ENCODE assay signal across 9 cellular contexts in the genomic region with DNA sequence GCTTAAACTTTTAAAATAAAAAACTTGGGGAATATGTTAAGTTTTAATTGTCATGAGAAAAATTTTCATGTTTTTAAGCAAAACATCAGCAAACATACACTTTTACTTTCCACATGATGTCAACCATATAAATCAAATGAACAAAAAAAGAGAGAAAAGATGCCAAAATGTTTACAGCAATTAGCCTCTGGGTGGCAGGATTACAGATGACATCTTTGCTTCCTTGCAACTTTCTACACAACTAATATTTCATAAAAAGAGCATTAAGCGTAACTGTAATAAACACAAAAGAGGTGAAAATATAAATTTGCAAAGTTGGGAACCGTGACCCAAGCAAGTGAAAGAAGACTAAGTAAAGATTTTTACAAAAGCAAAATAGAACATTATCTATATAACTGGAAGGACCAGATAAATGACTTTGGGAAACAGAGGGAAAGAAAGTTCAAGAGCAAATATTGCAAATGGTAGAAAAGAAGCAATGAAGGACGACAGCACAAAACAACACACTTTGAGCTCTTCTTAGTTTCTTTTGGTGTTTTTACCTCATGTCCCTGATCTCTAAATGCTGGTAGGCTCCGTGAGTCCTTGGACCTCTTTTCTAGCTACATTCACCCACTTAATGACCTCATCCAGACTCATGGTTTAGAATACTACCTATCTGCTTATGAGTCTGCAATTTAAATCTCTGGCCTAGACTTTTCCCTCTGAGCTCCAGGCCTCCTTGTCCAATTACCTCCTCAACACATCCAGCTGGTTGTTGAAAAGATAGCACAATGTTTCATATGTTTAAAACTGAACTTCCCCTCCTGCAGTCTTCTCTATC. TPM values are rescaled to one million over a fixed set of nuclear protein-coding genes. Genes with fewer than 3 reads are reported as not detected.
DNase-seq lines count a peak whose midpoint lies in the region; ATAC-seq and TF ChIP-seq lines count a peak whose summit lies in the region.
"Had no signal": no experiment of that assay in that cellular context is flagged by ENCODE, and none has a peak within 500 bp of the region (broad histone marks: within the 10 kb centered on the region; RNA-seq: fewer than 3 reads in every experiment).

No MANE protein-coding gene starts in this region.

- H3K36me3 Mint-ChIP-seq in stimulated activated memory B cell treated with anti-CD40 and anti-IgM and Interleukin-4, amounts not matched to agents 10 μg/mL and 1 μg/mL and 100 μg/mL, for 72 hours, result peaks cover 60% of the 10 kb centered on the region

- no peak overlapping the region for H3K27ac ChIP-seq in smooth muscle cell (ENCODE audit: low read depth)

- no peak overlapping the region for H3K4me3 ChIP-seq in smooth muscle cell

- H3K4me3 Mint-ChIP-seq in stimulated activated memory B cell treated with anti-CD40 and anti-IgM and Interleukin-4, amounts not matched to agents 10 μg/mL and 1 μg/mL and 100 μg/mL, for 72 hours, result no peak overlapping the region

- H3K9me3 Mint-ChIP-seq in stimulated activated memory B cell treated with anti-CD40 and anti-IgM and Interleukin-4, amounts not matched to agents 10 μg/mL and 1 μg/mL and 100 μg/mL, for 72 hours, result no peaks in the 10 kb centered on the region

- no peak overlapping the region for H2AFZ ChIP-seq in smooth muscle cell (ENCODE audit: low read depth)

- no peak overlapping the region for H3K27ac Mint-ChIP-seq in stimulated activated memory B cell treated with anti-CD40 and anti-IgM and Interleukin-4, amounts not matched to agents 10 μg/mL and 1 μg/mL and 100 μg/mL, for 72 hours

- no peak for ATAC-seq in HG03139 (IDR thresholded peaks at IDR 0.05; ENCODE audit: unreplicated experiment)
- no peak for ATAC-seq in stimulated activated memory B cell treated with anti-CD40 and anti-IgM and Interleukin-4, amounts not matched to agents 10 μg/mL and 1 μg/mL and 100 μg/mL, for 72 hours

- H3K36me3 ChIP-seq in smooth muscle cell (ENCODE audit: low read depth), result peaks cover 19% of the 10 kb centered on the region

- WGBS in smooth muscle cell (ENCODE audit: low lambda C conversion rate), result 87% methylated on average over 4 of the region's 4 CpGs

- H3K9me3 ChIP-seq in smooth muscle cell (replicated peaks; ENCODE audit: low read depth), result no peaks in the 10 kb centered on the region

- H3K79me2 ChIP-seq in smooth muscle cell (ENCODE audit: low read depth), result peaks cover 51% of the 10 kb centered on the region

- no peaks in the 10 kb centered on the region for H3K27me3 ChIP-seq in smooth muscle cell (ENCODE audit: low read depth)

- DNase-seq in NOMO-1 treated with DMSO at 0.1 percent for 48 hours (lab: John Stamatoyannopoulos, UW; ENCODE audit: unreplicated experiment) (peak; percentile 12), NOMO-1 (lab: John Stamatoyannopoulos, UW; ENCODE audit: unreplicated experiment in 2 of 2) (no peak), NCI-H460 (ENCODE audit: extremely low read depth, low read depth) (peak; percentile 6), erythroblast (lab: John Stamatoyannopoulos, UW) (peak; percentile 32 to 61), smooth muscle cell (lab: John Stamatoyannopoulos, UW; ENCODE audit: unreplicated experiment) (no peak)
- DNase-seq in activated T-cell treated with anti-CD3 and anti-CD28 coated beads, Interleukin-2, amount 50 U/mL, for 48 hours, result no peak
- DNase-seq: Calu3 had no signal

- H3K4me2 ChIP-seq in smooth muscle cell, result no peak overlapping the region

- peaks cover 9% of the 10 kb centered on the region for H3K4me1 Mint-ChIP-seq in stimulated activated memory B cell treated with anti-CD40 and anti-IgM and Interleukin-4, amounts not matched to agents 10 μg/mL and 1 μg/mL and 100 μg/mL, for 72 hours

- H3K4me1 ChIP-seq in smooth muscle cell (ENCODE audit: low read depth), result no peaks in the 10 kb centered on the region

- no peaks in the 10 kb centered on the region for H3K27me3 Mint-ChIP-seq in stimulated activated memory B cell treated with anti-CD40 and anti-IgM and Interleukin-4, amounts not matched to agents 10 μg/mL and 1 μg/mL and 100 μg/mL, for 72 hours

- no peak for TF ChIP-seq POLR2A in erythroblast (IDR thresholded peaks at IDR 0.05; ENCODE audit: low read length)

- peak; percentile 15 for TF ChIP-seq CTCF in smooth muscle cell (IDR thresholded peaks at IDR 0.05; ENCODE audit: borderline replicate concordance, insufficient read depth, poor library complexity, severe bottlenecking)

- peaks cover 93% of the 10 kb centered on the region for H4K20me1 ChIP-seq in smooth muscle cell (ENCODE audit: low read depth)

- H3K9ac ChIP-seq in smooth muscle cell (ENCODE audit: low read depth), result no peak overlapping the region

- no peaks in the 10 kb centered on the region for H3F3A ChIP-seq in smooth muscle cell (ENCODE audit: low read depth)

RNA-seq across cellular contexts. Expression of a gene that starts 9.4 kb away (rescaled TPM):
- total RNA-seq in NCI-H460 (2014; rRNA removed; shearing (Covaris generic)), result 22.1 and 23.3 TPM in 2 replicates
- polyA plus RNA-seq in NCI-H460 (2014; cell fraction: nucleus; rRNA removed), result 26.0 and 53.1 TPM in 2 replicates
- 41.5 and 52.0 TPM in 2 replicates for total RNA-seq in smooth muscle cell
- 19.9 and 24.1 TPM in 2 replicates for polyA plus RNA-seq in smooth muscle cell

RNA-seq across cellular contexts. Expression of a gene that starts 33.9 kb away (rescaled TPM):
- total RNA-seq in NCI-H460 (2014; rRNA removed; shearing (Covaris generic)), result 7.7 and 7.8 TPM in 2 replicates
- 2.0 and 3.4 TPM in 2 replicates for polyA plus RNA-seq in NCI-H460 (2014; cell fraction: nucleus; rRNA removed)
- total RNA-seq in smooth muscle cell, result 25.9 and 27.1 TPM in 2 replicates
- 14.6 and 15.7 TPM in 2 replicates for polyA plus RNA-seq in smooth muscle cell

Comparison
In these comparisons a context has a peak if more than half of its experiments do, and no peak if none do; other contexts are left out.
1. DNase-seq: peak in NOMO-1 treated with DMSO at 0.1 percent for 48 hours (single experiment), NCI-H460 (single experiment) and erythroblast (2 of 2); none in NOMO-1 (0 of 2), smooth muscle cell (single experiment) and activated T-cell treated with anti-CD3 and anti-CD28 coated beads, Interleukin-2, amount 50 U/mL, for 48 hours (0 of 2).